Comparison of ENCODE assay signal across 8 cellular contexts in the genomic region with DNA sequence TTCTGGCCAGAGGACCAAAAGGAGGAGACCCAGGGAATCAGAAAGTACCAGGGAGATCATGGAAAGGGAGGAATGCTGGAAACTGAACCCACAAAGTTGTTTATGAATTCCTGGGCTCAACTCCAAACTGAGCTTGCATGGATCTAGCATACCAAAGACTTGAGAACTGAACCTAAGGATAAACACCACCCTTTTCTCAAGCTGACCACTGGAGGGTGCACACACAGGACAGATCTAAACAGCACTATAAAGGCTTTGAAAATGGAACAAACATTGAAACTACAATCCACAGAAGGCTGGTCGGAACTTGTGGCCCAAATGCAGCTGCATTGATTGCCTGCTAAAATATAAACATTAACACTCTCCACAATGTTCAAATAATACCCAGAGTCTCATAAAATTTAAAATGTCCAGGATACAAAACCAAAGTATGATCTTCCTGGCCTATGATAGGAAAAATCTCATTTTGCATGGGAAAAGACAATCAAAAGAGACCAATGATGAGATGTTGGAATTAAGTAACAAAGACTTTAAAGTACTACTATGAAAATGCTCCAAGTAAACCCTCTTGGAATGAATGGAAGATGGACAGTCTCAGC. TPM values are rescaled to one million over a fixed set of nuclear protein-coding genes. Genes with fewer than 3 reads are reported as not detected.
DNase-seq lines count a peak whose midpoint lies in the region; ATAC-seq, FAIRE-seq and TF ChIP-seq lines count a peak whose summit lies in the region.

No MANE protein-coding gene starts in this region.

- 13% methylated on average over 1 of the region's 1 CpG for WGBS in tibial nerve, 2 donors

- no peaks in the 10 kb centered on the region for H3K27me3 ChIP-seq in tibial nerve

- H3K9me3 ChIP-seq in kidney (ENCODE audit: control insufficient read depth in 1 of 2, low read length in 2 of 2): peaks cover 0 to 5% of the 10 kb centered on the region in 2 donors
- H3K9me3 ChIP-seq in tibial nerve: no peaks in the 10 kb centered on the region

- DNase-seq in LHCN-M2 (ENCODE audit: low read depth) (peak; percentile 85), amniotic epithelial cell (ENCODE audit: low read depth) (peak; percentile 98), kidney (no peak), tibial nerve (ENCODE audit: low spot score in 2 of 2) (no peak), NCI-H2029 treated with DMSO at 0.1 percent for 48 hours (lab: John Stamatoyannopoulos, UW) (no peak)

- TF ChIP-seq POLR2A in tibial nerve (IDR thresholded peaks at IDR 0.05): no peak

- H3K27ac ChIP-seq in C4-2B (no peak overlapping the region), kidney (ENCODE audit: low read depth in 2 of 2, low read length in 2 of 2) (no peak overlapping the region), tibial nerve (peak overlapping the region; percentile 32 to 72 (median 52))

- intact Hi-C loops in kidney (cut with DNase I): loop anchor here (10.0 kb wide), 1 partner anchor 121 kb away; no protein-coding TSS in a partner anchor

- FAIRE-seq in kidney (lab: Jason Lieb, UNC): no peak

- peak; percentile 56 for ATAC-seq in GM19043 (IDR thresholded peaks at IDR 0.05; ENCODE audit: low read depth, unreplicated experiment)
- ATAC-seq in HG02870 (IDR thresholded peaks at IDR 0.05; ENCODE audit: unreplicated experiment): no peak

- H3K4me3 ChIP-seq in kidney (ENCODE audit: low read length in 2 of 2): no peak overlapping the region
- no peak overlapping the region for H3K4me3 ChIP-seq in tibial nerve

- H3K9ac ChIP-seq in kidney (ENCODE audit: low read length in 2 of 2): no peak overlapping the region

- TF ChIP-seq EP300 in tibial nerve (IDR thresholded peaks at IDR 0.05): peak in 1 of 2 donors; percentile 26

- peak; percentile 70 for TF ChIP-seq CTCF in C4-2B (conservative IDR thresholded peaks at IDR 0.05)
- TF ChIP-seq CTCF in kidney (IDR thresholded peaks at IDR 0.05; ENCODE audit: borderline replicate concordance, extremely low read depth, insufficient read depth): peak; percentile 42
- peak; percentile 26 to 62 (median 57) for TF ChIP-seq CTCF in tibial nerve (IDR thresholded peaks at IDR 0.05)

- H3K4me1 ChIP-seq in kidney (ENCODE audit: control insufficient read depth in 1 of 2, insufficient read depth in 1 of 2, low read depth in 1 of 2, low read length in 2 of 2) (peaks cover 7% of the 10 kb centered on the region in 2 donors), tibial nerve (peaks cover 0 to 40% (median 10%) of the 10 kb centered on the region in 4 donors)

- no peaks in the 10 kb centered on the region for H3K36me3 ChIP-seq in kidney (ENCODE audit: control insufficient read depth in 1 of 2, insufficient read depth in 2 of 2, low read length in 2 of 2)
- no peaks in the 10 kb centered on the region for H3K36me3 ChIP-seq in tibial nerve

RNA-seq across cellular contexts. Expression of a gene that starts 15.6 kb away (rescaled TPM):
- 17.8 and 20.3 TPM in 2 replicates for total RNA-seq in LHCN-M2 (2014; rRNA removed)
- polyA plus RNA-seq in LHCN-M2 (2012): 18.0 TPM
- 55.6 TPM for total RNA-seq in kidney
- 20.5 TPM for polyA plus RNA-seq in kidney (ENCODE audit: insufficient read depth, low read depth, low replicate concordance)
- total RNA-seq in tibial nerve: 10 to 100 TPM; 15.1 to 36.9 (median 28.4) TPM

RNA-seq across cellular contexts. Expression of a gene that starts 37.1 kb away (rescaled TPM):
- total RNA-seq in LHCN-M2 (2014; rRNA removed): not detected in 2 replicates
- polyA plus RNA-seq in LHCN-M2 (2012): not detected
- not detected for total RNA-seq in kidney
- polyA plus RNA-seq in kidney (ENCODE audit: insufficient read depth, low read depth, low replicate concordance): not detected
- total RNA-seq in tibial nerve: not detected

RNA-seq across cellular contexts. Expression of a gene that starts 50.6 kb away (rescaled TPM):
- total RNA-seq in LHCN-M2 (2014; rRNA removed) (21.9 and 27.0 TPM in 2 replicates), kidney (36.4 TPM), tibial nerve (10 to 100 TPM; 36.5 to 40.5 (median 39.2) TPM)
- 11.0 TPM for polyA plus RNA-seq in LHCN-M2 (2012)
- 12.6 TPM for polyA plus RNA-seq in kidney (ENCODE audit: insufficient read depth, low read depth, low replicate concordance)

Comparison
In these comparisons a context has a peak if more than half of its experiments do, and no peak if none do; other contexts are left out.
1. H3K27ac ChIP-seq: peak in tibial nerve (4 of 4); none in C4-2B (single experiment) and kidney (0 of 2).
2. DNase-seq: peak in LHCN-M2 (single experiment) and amniotic epithelial cell (single experiment); none in kidney (single experiment), tibial nerve (0 of 2) and NCI-H2029 treated with DMSO at 0.1 percent for 48 hours (single experiment).
3. Peak in every context shown above with its lines, with median percentiles within 50 percentile points of each other: CTCF ChIP-seq.